1 cellular context compared by ENCODE assay signal in the genomic region with DNA sequence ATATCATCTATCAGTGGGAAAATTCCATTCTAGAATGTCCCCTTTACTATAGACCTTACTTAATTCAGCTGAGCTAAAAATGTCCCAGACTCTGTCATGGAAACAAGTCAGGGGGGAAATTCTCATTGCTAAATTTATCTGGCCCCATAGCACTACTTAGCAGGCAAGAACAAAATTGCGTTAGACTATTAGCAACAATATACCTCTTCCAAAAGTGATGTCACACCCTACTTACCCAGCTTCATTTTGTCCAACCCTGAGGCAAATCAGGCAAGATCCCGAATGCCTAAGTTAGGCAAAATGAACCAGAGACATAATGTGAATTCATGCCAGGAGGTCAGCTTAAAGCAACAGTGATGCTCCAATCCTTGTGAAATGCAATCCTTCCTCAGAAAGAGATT.
TF ChIP-seq lines count a peak whose summit lies in the region.

No MANE protein-coding gene starts in this region.

TF ChIP-seq in IMR-90, 13 proteins besides CTCF, POLR2A, EP300 and RAD21:
- TF ChIP-seq NFE2L2 (IDR thresholded peaks at IDR 0.05; ENCODE audit: low read depth, low read length), result no peak
